In genomic region chr2:105388971-105389381, GRCh38 we compare ENCODE assay signal across 12 cellular contexts. TPM values are rescaled to one million over a fixed set of nuclear protein-coding genes. Genes with fewer than 3 reads are reported as not detected.
A peak's percentile ranks its signal among the peaks of the same experiment; 100 is the strongest.
DNase-seq lines count a peak whose midpoint lies in the region; ATAC-seq, FAIRE-seq and TF ChIP-seq lines count a peak whose summit lies in the region.
"Had no signal": no experiment of that assay in that cellular context is flagged by ENCODE, and none has a peak within 500 bp of the region (broad histone marks: within the 10 kb centered on the region; RNA-seq: fewer than 3 reads in every experiment).

No MANE protein-coding gene starts in this region.

- TF ChIP-seq CTCF in adrenal gland (IDR thresholded peaks at IDR 0.05) = no peak

- no peak overlapping the region for H3K4me3 ChIP-seq in adrenal gland

- peaks cover 9 to 43% of the 10 kb centered on the region in 2 donors for H3K4me1 ChIP-seq in adrenal gland (replicated peaks in 1 of 2)

- DNase-seq in EH (ENCODE audit: low read depth) = peak; percentile 98
- peak in 5 of 7 donors; percentile 45 to 73 (median 50) for DNase-seq in adrenal gland
- DNase-seq in foreskin melanocyte = peak; percentile 91
- DNase-seq in sciatic nerve (ENCODE audit: low spot score) = no peak
- DNase-seq in middle frontal gyrus (ENCODE audit: extremely low spot score, low spot score) = no peak
- no peak for DNase-seq in left colon
- DNase-seq in GOT3 (lab: John Stamatoyannopoulos, UW) = no peak
- no peak for DNase-seq in urothelium cell line (ENCODE audit: low spot score)
- DNase-seq: activated CD8-positive, alpha-beta T cell treated with anti-CD3 and anti-CD28 coated beads, Interleukin-2, amount 10 ng/mL, durations not matched to agents 7 days and 5 days; immature natural killer cell; NCI-H524 treated with DMSO at 0.1 percent for 48 hours had no signal

- TF ChIP-seq POLR2A in adrenal gland (IDR thresholded peaks at IDR 0.05) = no peak

- no peaks in the 10 kb centered on the region for H3K27me3 ChIP-seq in adrenal gland

- H3K9me3 ChIP-seq in adrenal gland (replicated peaks in 1 of 3) = no peaks in the 10 kb centered on the region

- peak overlapping the region; percentile 25 to 82 (median 63) for H3K27ac ChIP-seq in adrenal gland

- ATAC-seq in sciatic nerve (peak; percentile 77), left colon (no peak)
- ATAC-seq: activated CD8-positive, alpha-beta T cell treated with anti-CD3 and anti-CD28 coated beads, Interleukin-2, amount 10 ng/mL, durations not matched to agents 7 days and 5 days had no signal

- H3K36me3 ChIP-seq in adrenal gland (replicated peaks in 1 of 2) = peaks cover 0 to 22% of the 10 kb centered on the region in 2 donors

- FAIRE-seq in urothelium cell line (lab: Jason Lieb, UNC) = no peak
- FAIRE-seq: D721Med had no signal

- intact Hi-C loops in adrenal gland (cut with DNase I) = no loop called here
- intact Hi-C loops in sciatic nerve (cut with DNase I) = no loop called here
- intact Hi-C loops in left colon (cut with DNase I, micrococcal nuclease) = no loop called here

- 17 to 25% (median 20%) methylated on average over 8 of the region's 8 CpGs for whole genome bisulfite sequencing in adrenal gland, 4 donors

RNA-seq across cellular contexts. Expression of gene FHL2, which starts 9.9 kb away (rescaled TPM):
- total RNA-seq in adrenal gland = 100 to 1,000 TPM in 6 of 8 donors, 10 to 100 TPM in 2; 41.2 to 213 (median 138) TPM
- 10 to 100 TPM; 43.8 to 54.9 (median 50.8) TPM for polyA plus RNA-seq in adrenal gland
- 208 TPM for total RNA-seq in sciatic nerve
- total RNA-seq in left colon = 100 to 1,000 TPM in 1 of 2 donors, 10 to 100 TPM in 1; 94.2 to 133 TPM

RNA-seq across cellular contexts. Expression of gene C2orf49, which starts 51.6 kb away (rescaled TPM):
- total RNA-seq in adrenal gland (10 to 100 TPM in 6 of 8 donors, 1 to 10 TPM in 2; 9.3 to 18.6 (median 16.0) TPM), sciatic nerve (30.6 TPM), left colon (10 to 100 TPM; 12.2 TPM)
- polyA plus RNA-seq in adrenal gland = 10 to 100 TPM in 1 of 3 donors, 1 to 10 TPM in 2; 5.9 to 17.8 (median 7.4) TPM

RNA-seq across cellular contexts. Expression of gene TGFBRAP1, which starts 59.4 kb away (rescaled TPM):
- 10 to 100 TPM; 21.1 to 29.7 (median 24.1) TPM for total RNA-seq in adrenal gland
- 10 to 100 TPM in 1 of 3 donors, 1 to 10 TPM in 2; 5.1 to 13.7 (median 6.2) TPM for polyA plus RNA-seq in adrenal gland
- total RNA-seq in sciatic nerve = 20.6 TPM
- total RNA-seq in left colon = 10 to 100 TPM; 16.8 to 19.7 TPM

Comparison
In these comparisons a context has a peak if more than half of its experiments do, and no peak if none do; other contexts are left out.
1. DNase-seq: peak in EH (single experiment), adrenal gland (5 of 7) and foreskin melanocyte (single experiment); none in sciatic nerve (single experiment), middle frontal gyrus (single experiment), left colon (0 of 2), GOT3 (single experiment) and urothelium cell line (single experiment).